8 cellular contexts compared by ENCODE assay signal in genomic region chr20:3276400-3277015, GRCh38. TPM values are rescaled to one million over a fixed set of nuclear protein-coding genes. Genes with fewer than 3 reads are reported as not detected.
DNase-seq lines count a peak whose midpoint lies in the region; ATAC-seq and TF ChIP-seq lines count a peak whose summit lies in the region.

No MANE protein-coding gene starts in this region.

- no peaks in the 10 kb centered on the region for H3K4me1 ChIP-seq in liver (ENCODE audit: control insufficient read depth in 4 of 4, insufficient read depth in 4 of 4, low read length in 3 of 4)

- 56% methylated on average over 1 of the region's 1 CpG for WGBS in liver

- POLR2A ChIA-PET in WTC11 (lab: Charles Lee), result no interaction called here
- POLR2A ChIA-PET in CD4-positive, alpha-beta T cell (lab: Charles Lee), result interaction anchor here (0.6 kb wide), 1 partner anchor 223 kb away, joined by 4 read pairs; no protein-coding TSS in a partner anchor

- peak; percentile 7 to 63 for TF ChIP-seq RAD21 in liver (IDR thresholded peaks at IDR 0.05)

- H3K27ac ChIP-seq in liver (ENCODE audit: low read depth in 1 of 2, low read length in 2 of 2), result no peak overlapping the region
- H3K27ac ChIP-seq in CD4-positive, alpha-beta T cell (ENCODE audit: low read depth, low read length), result no peak overlapping the region

- peaks cover 10% of the 10 kb centered on the region; the same call in 1 of the 2 replicates for H3K36me3 Mint-ChIP-seq in WTC11
- H3K36me3 Mint-ChIP-seq in CD4-positive, alpha-beta T cell (ENCODE audit: low read depth), result peaks cover 39% of the 10 kb centered on the region
- H3K36me3 Mint-ChIP-seq in activated naive CD8-positive, alpha-beta T cell treated with anti-CD3 and anti-CD28 coated beads, Interleukin-2, amount 50 U/mL, for 24 hours (ENCODE audit: low read depth), result no peaks in the 10 kb centered on the region

- H3K9me3 ChIP-seq in liver (ENCODE audit: control insufficient read depth in 4 of 4, low read length in 3 of 4), result no peaks in the 10 kb centered on the region
- H3K9me3 ChIP-seq in CD4-positive, alpha-beta T cell (ENCODE audit: control insufficient read depth, low read length), result no peaks in the 10 kb centered on the region

- intact Hi-C loops in CD4-positive, alpha-beta T cell (cut with DNase I, micrococcal nuclease), result no loop called here

- H3K4me1 Mint-ChIP-seq in WTC11, result no peaks in the 10 kb centered on the region
- no peaks in the 10 kb centered on the region for H3K4me1 Mint-ChIP-seq in CD4-positive, alpha-beta T cell (ENCODE audit: low read depth)
- peaks cover 2% of the 10 kb centered on the region for H3K4me1 Mint-ChIP-seq in activated naive CD8-positive, alpha-beta T cell treated with anti-CD3 and anti-CD28 coated beads, Interleukin-2, amount 50 U/mL, for 24 hours

- CTCF ChIA-PET in WTC11 (lab: Charles Lee), result interaction anchor here (0.6 to 7.2 kb wide), 17 partner anchors 9 to 502 kb away, joined by 3 to 92 read pairs (median 5); partner anchors contain the start of genes ITPA and SLC4A11
- CTCF ChIA-PET in CD4-positive, alpha-beta T cell (lab: Charles Lee), result no interaction called here

- DNase-seq in DMS53 treated with DMSO at 0.1 percent for 48 hours (lab: John Stamatoyannopoulos, UW; ENCODE audit: unreplicated experiment), result peak; percentile 46
- peak; percentile 38 for DNase-seq in LoVo (ENCODE audit: low spot score)
- DNase-seq in WTC11 (ENCODE audit: low spot score), result peak; percentile 23
- DNase-seq in CD4-positive, alpha-beta T cell, result no peak
- no peak for DNase-seq in stimulated activated CD4-positive, alpha-beta T cell treated with anti-CD3 and anti-CD28 coated beads, Interleukin-1b, Interleukin-23, amount 100 ng/mL, for 48 hours
- DNase-seq in NCI-H524 treated with DMSO at 0.1 percent for 48 hours (lab: John Stamatoyannopoulos, UW), result no peak
- no peak for DNase-seq in activated naive CD8-positive, alpha-beta T cell treated with anti-CD3 and anti-CD28 coated beads, Interleukin-2, amount 50 U/mL, for 24 hours

- no peak overlapping the region for H3K27ac Mint-ChIP-seq in WTC11
- H3K27ac Mint-ChIP-seq in CD4-positive, alpha-beta T cell, result no peak overlapping the region
- H3K27ac Mint-ChIP-seq in activated naive CD8-positive, alpha-beta T cell treated with anti-CD3 and anti-CD28 coated beads, Interleukin-2, amount 50 U/mL, for 24 hours, result no peak overlapping the region

- H3K4me3 Mint-ChIP-seq in WTC11, result no peak overlapping the region
- no peak overlapping the region for H3K4me3 Mint-ChIP-seq in CD4-positive, alpha-beta T cell
- no peak overlapping the region for H3K4me3 Mint-ChIP-seq in activated naive CD8-positive, alpha-beta T cell treated with anti-CD3 and anti-CD28 coated beads, Interleukin-2, amount 50 U/mL, for 24 hours

- H3K9ac ChIP-seq in liver (ENCODE audit: low read depth in 1 of 2, low read length in 2 of 2), result no peak overlapping the region

- peaks cover 0 to 24% (median 6%) of the 10 kb centered on the region in 4 donors for H3K36me3 ChIP-seq in liver (ENCODE audit: control insufficient read depth in 4 of 4, insufficient read depth in 3 of 4, low read depth in 1 of 4, low read length in 3 of 4)

- peak; percentile 82 for ATAC-seq in WTC11
- ATAC-seq in CD4-positive, alpha-beta T cell (ENCODE audit: poor library complexity), result no peak
- no peak for ATAC-seq in activated naive CD8-positive, alpha-beta T cell treated with anti-CD3 and anti-CD28 coated beads, Interleukin-2, amount 50 U/mL, for 24 hours

- no peaks in the 10 kb centered on the region for H3K27me3 Mint-ChIP-seq in WTC11 (ENCODE audit: low read depth)
- H3K27me3 Mint-ChIP-seq in CD4-positive, alpha-beta T cell, result no peaks in the 10 kb centered on the region
- H3K27me3 Mint-ChIP-seq in activated naive CD8-positive, alpha-beta T cell treated with anti-CD3 and anti-CD28 coated beads, Interleukin-2, amount 50 U/mL, for 24 hours, result no peaks in the 10 kb centered on the region

- H3K4me3 ChIP-seq in liver (ENCODE audit: low read depth in 1 of 3, low read length in 3 of 3), result no peak overlapping the region

- no peaks in the 10 kb centered on the region for H3K27me3 ChIP-seq in liver (ENCODE audit: control insufficient read depth in 4 of 4, insufficient read depth in 4 of 4, low read length in 3 of 4)
- H3K27me3 ChIP-seq in CD4-positive, alpha-beta T cell (ENCODE audit: control insufficient read depth, insufficient read depth, low read length), result no peaks in the 10 kb centered on the region

- H3K9me3 Mint-ChIP-seq in WTC11, result no peaks in the 10 kb centered on the region
- H3K9me3 Mint-ChIP-seq in CD4-positive, alpha-beta T cell, result no peaks in the 10 kb centered on the region
- no peaks in the 10 kb centered on the region for H3K9me3 Mint-ChIP-seq in activated naive CD8-positive, alpha-beta T cell treated with anti-CD3 and anti-CD28 coated beads, Interleukin-2, amount 50 U/mL, for 24 hours

- TF ChIP-seq CTCF in WTC11 (IDR thresholded peaks at IDR 0.05) (no peak; the same call in 1 of the 2 replicates), liver (IDR thresholded peaks at IDR 0.05; ENCODE audit: low read depth, low read length, missing input control) (no peak)
- no peak for TF ChIP-seq CTCF in CD4-positive, alpha-beta T cell (IDR thresholded peaks at IDR 0.05)

TF ChIP-seq in WTC11, 78 proteins besides CTCF, POLR2A, EP300 and RAD21 (continues in another document):
- TF ChIP-seq ARID4B (CRISPR knock-in tag; IDR thresholded peaks at IDR 0.05; ENCODE audit: borderline replicate concordance) (no peak), ZNF423 (CRISPR knock-in tag; IDR thresholded peaks at IDR 0.05) (no peak)

TF ChIP-seq in liver, 16 proteins besides CTCF, POLR2A, EP300 and RAD21:
- TF ChIP-seq ATF3 (IDR thresholded peaks at IDR 0.05), result no peak

RNA-seq across cellular contexts. Expression of gene SLC4A11, which starts 37.5 kb away (rescaled TPM):
- 30.4 to 39.5 TPM (median 34.5 TPM) in 3 replicates for total RNA-seq in WTC11 (2021)
- under 1 TPM; under 0.01 to 0.05 TPM for total RNA-seq in liver
- polyA plus RNA-seq in liver, result under 1 TPM; 0.08 to 0.13 TPM
- under 1 TPM; 0.08 to 0.60 TPM for total RNA-seq in CD4-positive, alpha-beta T cell

Comparison
In these comparisons a context has a peak if more than half of its experiments do, and no peak if none do; other contexts are left out.
1. DNase-seq: peak in DMS53 treated with DMSO at 0.1 percent for 48 hours (single experiment), LoVo (single experiment) and WTC11 (single experiment); none in CD4-positive, alpha-beta T cell (0 of 10), stimulated activated CD4-positive, alpha-beta T cell treated with anti-CD3 and anti-CD28 coated beads, Interleukin-1b, Interleukin-23, amount 100 ng/mL, for 48 hours (single experiment), NCI-H524 treated with DMSO at 0.1 percent for 48 hours (single experiment) and activated naive CD8-positive, alpha-beta T cell treated with anti-CD3 and anti-CD28 coated beads, Interleukin-2, amount 50 U/mL, for 24 hours (single experiment).
2. RNA of gene SLC4A11, which starts 37.5 kb away (total RNA-seq): 30.4 to 39.5 TPM in WTC11; 0.08 to 0.60 TPM in CD4-positive, alpha-beta T cell and under 0.01 to 0.05 TPM in liver; every median in the first group is over 10 times any median in the second.